ENCODE assay signal across 11 cellular contexts in the genomic region with DNA sequence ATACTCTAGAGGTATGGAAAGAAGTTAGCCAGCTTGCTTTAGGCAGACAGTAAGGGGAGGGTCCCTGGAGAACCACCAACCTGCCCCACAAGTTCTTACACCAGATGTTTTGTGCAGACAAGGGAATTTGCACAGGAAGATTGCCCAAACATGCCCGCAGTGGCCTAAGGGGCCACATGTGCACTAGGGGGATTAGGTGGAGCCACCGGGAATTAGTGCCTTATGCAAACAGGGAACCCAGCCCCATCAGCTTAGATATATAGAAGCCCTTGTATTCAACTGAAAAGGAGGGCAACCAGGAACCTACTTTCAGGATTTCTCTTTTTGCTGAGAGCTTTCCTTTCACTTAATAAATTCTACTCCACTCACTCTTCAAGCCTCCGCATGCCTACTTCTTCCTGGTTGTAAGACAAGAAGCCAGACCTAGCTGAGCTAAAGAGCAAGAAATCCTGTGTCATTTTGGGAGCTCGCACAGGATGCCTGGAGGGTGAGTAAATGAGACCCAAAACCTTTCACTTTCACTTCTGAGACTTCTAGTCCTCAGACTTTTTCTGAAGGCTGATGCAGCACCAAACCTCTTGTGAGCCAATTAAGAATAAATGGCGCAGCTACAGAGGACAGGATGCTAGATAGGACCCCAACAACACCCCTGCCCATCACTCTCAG.
A peak's percentile ranks its signal among the peaks of the same experiment; 100 is the strongest.
DNase-seq lines count a peak whose midpoint lies in the region; ATAC-seq and TF ChIP-seq lines count a peak whose summit lies in the region.
"Had no signal": no experiment of that assay in that cellular context is flagged by ENCODE, and none has a peak within 500 bp of the region (broad histone marks: within the 10 kb centered on the region; RNA-seq: fewer than 3 reads in every experiment).

No MANE protein-coding gene starts in this region.

- H3K9me3 ChIP-seq in adipocyte (ENCODE audit: control insufficient read depth, low read length) (peaks cover 6% of the 10 kb centered on the region), lower lobe of right lung (peaks cover 14% of the 10 kb centered on the region), T-helper 17 cell (ENCODE audit: control insufficient read depth, low read length, poor library complexity, severe bottlenecking) (peaks cover 3% of the 10 kb centered on the region), smooth muscle cell (replicated peaks; ENCODE audit: low read depth) (peaks cover 3% of the 10 kb centered on the region)

- H3K36me3 ChIP-seq in adipocyte (ENCODE audit: control insufficient read depth, insufficient read depth, low read length, severe bottlenecking) (no peaks in the 10 kb centered on the region), lower lobe of right lung (no peaks in the 10 kb centered on the region), smooth muscle cell (ENCODE audit: low read depth) (no peaks in the 10 kb centered on the region)

- no peaks in the 10 kb centered on the region for H3F3A ChIP-seq in smooth muscle cell (ENCODE audit: low read depth)

- H2AFZ ChIP-seq in smooth muscle cell (ENCODE audit: low read depth) = no peak overlapping the region

- H3K4me3 ChIP-seq in adipocyte (ENCODE audit: low read length) (no peak overlapping the region), lower lobe of right lung (no peak overlapping the region), smooth muscle cell (no peak overlapping the region)

- peak; percentile 83 for ATAC-seq in GM18499 (IDR thresholded peaks at IDR 0.05; ENCODE audit: insufficient read depth, unreplicated experiment)
- peak; percentile 84 for ATAC-seq in HG03135 (IDR thresholded peaks at IDR 0.05; ENCODE audit: unreplicated experiment)
- ATAC-seq in lower lobe of right lung = no peak
- ATAC-seq in T-helper 17 cell = no peak

- H4K20me1 ChIP-seq in smooth muscle cell (ENCODE audit: low read depth) = no peaks in the 10 kb centered on the region

- H3K27ac Mint-ChIP-seq in T-helper 17 cell = no peak overlapping the region
- H3K27ac Mint-ChIP-seq: nephron had no signal

- no peak overlapping the region for H3K4me3 Mint-ChIP-seq in T-helper 17 cell
- H3K4me3 Mint-ChIP-seq: nephron had no signal

- no peak overlapping the region for H3K27ac ChIP-seq in lower lobe of right lung
- H3K27ac ChIP-seq in smooth muscle cell (ENCODE audit: low read depth) = no peak overlapping the region
- H3K27ac ChIP-seq: VCaP had no signal

- no peaks in the 10 kb centered on the region for H3K4me1 Mint-ChIP-seq in T-helper 17 cell

- DNase-seq in GM20000 (ENCODE audit: low spot score) = peak; percentile 21
- DNase-seq in adipocyte (ENCODE audit: low read depth) = peak; percentile 6
- DNase-seq in lower lobe of right lung = no peak
- DNase-seq in T-helper 17 cell = no peak
- no peak for DNase-seq in NCI-H1105 (lab: John Stamatoyannopoulos, UW)
- no peak for DNase-seq in smooth muscle cell (lab: John Stamatoyannopoulos, UW; ENCODE audit: unreplicated experiment)
- DNase-seq: NCI-H748 treated with DMSO at 0.1 percent for 48 hours had no signal

- TF ChIP-seq CTCF in GM20000 (IDR thresholded peaks at IDR 0.05; ENCODE audit: extremely low read depth, missing control alignments) (no peak), lower lobe of right lung (IDR thresholded peaks at IDR 0.05) (no peak), smooth muscle cell (IDR thresholded peaks at IDR 0.05; ENCODE audit: borderline replicate concordance, insufficient read depth, poor library complexity, severe bottlenecking) (no peak)

- intact Hi-C loops in lower lobe of right lung (cut with DNase I) = no loop called here

- no peaks in the 10 kb centered on the region for H3K36me3 Mint-ChIP-seq in T-helper 17 cell (ENCODE audit: low read depth)

- no peak overlapping the region for H3K4me2 ChIP-seq in smooth muscle cell

- H3K4me1 ChIP-seq in adipocyte (ENCODE audit: control insufficient read depth, insufficient read depth, low read length) (no peaks in the 10 kb centered on the region), lower lobe of right lung (no peaks in the 10 kb centered on the region), smooth muscle cell (ENCODE audit: low read depth) (no peaks in the 10 kb centered on the region)

- 89% methylated on average over 5 of the region's 5 CpGs for WGBS in smooth muscle cell (ENCODE audit: low lambda C conversion rate)

- H3K27me3 Mint-ChIP-seq in T-helper 17 cell = no peaks in the 10 kb centered on the region

- H3K79me2 ChIP-seq in smooth muscle cell (ENCODE audit: low read depth) = no peaks in the 10 kb centered on the region

- no peak overlapping the region for H3K9ac ChIP-seq in adipocyte (ENCODE audit: low read length)
- no peak overlapping the region for H3K9ac ChIP-seq in smooth muscle cell (ENCODE audit: low read depth)

- no peaks in the 10 kb centered on the region for H3K27me3 ChIP-seq in adipocyte (replicated peaks; ENCODE audit: control insufficient read depth, insufficient read depth, low read length)
- no peaks in the 10 kb centered on the region for H3K27me3 ChIP-seq in lower lobe of right lung (ENCODE audit: low read depth)
- H3K27me3 ChIP-seq in smooth muscle cell (ENCODE audit: low read depth) = no peaks in the 10 kb centered on the region

Comparison
In these comparisons a context has a peak if more than half of its experiments do, and no peak if none do; other contexts are left out.
1. ATAC-seq: peak in GM18499 (single experiment) and HG03135 (single experiment); none in lower lobe of right lung (0 of 2) and T-helper 17 cell (single experiment).
2. DNase-seq: peak in GM20000 (single experiment) and adipocyte (single experiment); none in lower lobe of right lung (single experiment), T-helper 17 cell (0 of 3), NCI-H1105 (single experiment) and smooth muscle cell (single experiment).